In the genomic region with DNA sequence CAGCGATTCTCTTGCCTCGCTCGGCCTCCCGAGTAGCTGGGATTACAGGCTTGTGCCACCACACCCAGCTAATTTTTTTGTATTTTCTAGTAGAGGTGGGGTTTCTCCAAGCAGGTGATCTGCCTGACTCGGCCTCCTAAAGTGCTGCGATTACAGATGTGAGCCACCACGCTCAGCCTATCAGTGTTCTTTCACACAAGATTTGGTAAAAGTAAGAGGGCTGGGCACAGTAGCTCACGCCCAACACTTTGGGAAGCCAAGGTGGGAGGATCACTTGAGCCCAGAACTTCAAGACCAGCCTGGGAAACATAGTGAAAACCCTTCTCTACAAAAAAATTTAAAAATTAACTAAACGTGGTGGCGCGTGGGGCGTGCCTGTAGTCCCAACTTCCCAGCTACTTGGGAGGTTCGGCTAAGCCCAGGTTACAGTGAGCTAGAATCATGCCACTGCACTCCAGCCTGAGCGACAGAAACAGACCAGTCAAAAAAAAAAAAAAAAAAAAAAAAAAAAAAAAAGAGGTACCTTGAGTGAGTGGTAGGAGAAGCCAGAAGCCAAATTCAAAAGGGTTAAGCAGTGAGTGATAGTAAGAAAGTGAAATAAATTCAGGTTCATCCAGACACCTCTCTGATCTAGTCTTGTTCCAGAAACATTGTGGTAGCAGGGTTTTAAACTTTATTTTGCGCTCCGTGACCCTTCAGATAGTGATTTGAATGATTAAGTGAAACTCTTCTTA, we compare ENCODE assay signal across 1 cellular context.
TF ChIP-seq lines count a peak whose summit lies in the region.

No MANE protein-coding gene starts in this region.

TF ChIP-seq in WTC11, 78 proteins besides CTCF, POLR2A, EP300 and RAD21:
- TF ChIP-seq, protein P1, sequence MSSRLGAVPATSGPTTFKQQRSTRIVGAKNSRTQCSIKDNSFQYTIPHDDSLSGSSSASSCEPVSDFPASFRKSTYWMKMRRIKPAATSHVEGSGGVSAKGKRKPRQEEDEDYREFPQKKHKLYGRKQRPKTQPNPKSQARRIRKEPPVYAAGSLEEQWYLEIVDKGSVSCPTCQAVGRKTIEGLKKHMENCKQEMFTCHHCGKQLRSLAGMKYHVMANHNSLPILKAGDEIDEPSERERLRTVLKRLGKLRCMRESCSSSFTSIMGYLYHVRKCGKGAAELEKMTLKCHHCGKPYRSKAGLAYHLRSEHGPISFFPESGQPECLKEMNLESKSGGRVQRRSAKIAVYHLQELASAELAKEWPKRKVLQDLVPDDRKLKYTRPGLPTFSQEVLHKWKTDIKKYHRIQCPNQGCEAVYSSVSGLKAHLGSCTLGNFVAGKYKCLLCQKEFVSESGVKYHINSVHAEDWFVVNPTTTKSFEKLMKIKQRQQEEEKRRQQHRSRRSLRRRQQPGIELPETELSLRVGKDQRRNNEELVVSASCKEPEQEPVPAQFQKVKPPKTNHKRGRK (CRISPR knock-in tag; IDR thresholded peaks at IDR 0.05; ENCODE audit: borderline replicate concordance) = no peak
- TF ChIP-seq PRRX2 (CRISPR knock-in tag; IDR thresholded peaks at IDR 0.05) (no peak), CREM (CRISPR knock-in tag; IDR thresholded peaks at IDR 0.05) (no peak), RORB (CRISPR knock-in tag; IDR thresholded peaks at IDR 0.05) (no peak), GTF2I (CRISPR knock-in tag; conservative IDR thresholded peaks at IDR 0.05) (no peak), ZNF138 (CRISPR knock-in tag; conservative IDR thresholded peaks at IDR 0.05) (no peak), SMAD4 (CRISPR knock-in tag; IDR thresholded peaks at IDR 0.05) (no peak), ZNF232 (CRISPR knock-in tag; IDR thresholded peaks at IDR 0.05) (no peak), NFYB (CRISPR knock-in tag; conservative IDR thresholded peaks at IDR 0.05; ENCODE audit: low read depth) (no peak), NFE2L1 (CRISPR knock-in tag; IDR thresholded peaks at IDR 0.05) (no peak), JAZF1 (CRISPR knock-in tag; IDR thresholded peaks at IDR 0.05) (no peak), TCF7 (CRISPR knock-in tag; IDR thresholded peaks at IDR 0.05; ENCODE audit: low read depth) (no peak), IRF2 (CRISPR knock-in tag; IDR thresholded peaks at IDR 0.05; ENCODE audit: borderline replicate concordance, low read depth) (no peak), ZNF121 (CRISPR knock-in tag; IDR thresholded peaks at IDR 0.05) (no peak)
- TF ChIP-seq, protein P2, sequence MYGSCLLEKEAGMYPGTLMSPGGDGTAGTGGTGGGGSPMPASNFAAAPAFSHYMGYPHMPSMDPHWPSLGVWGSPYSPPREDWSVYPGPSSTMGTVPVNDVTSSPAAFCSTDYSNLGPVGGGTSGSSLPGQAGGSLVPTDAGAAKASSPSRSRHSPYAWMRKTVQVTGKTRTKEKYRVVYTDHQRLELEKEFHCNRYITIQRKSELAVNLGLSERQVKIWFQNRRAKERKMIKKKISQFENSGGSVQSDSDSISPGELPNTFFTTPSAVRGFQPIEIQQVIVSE (CRISPR knock-in tag; IDR thresholded peaks at IDR 0.05; ENCODE audit: borderline replicate concordance) = no peak
- TF ChIP-seq, protein P3, sequence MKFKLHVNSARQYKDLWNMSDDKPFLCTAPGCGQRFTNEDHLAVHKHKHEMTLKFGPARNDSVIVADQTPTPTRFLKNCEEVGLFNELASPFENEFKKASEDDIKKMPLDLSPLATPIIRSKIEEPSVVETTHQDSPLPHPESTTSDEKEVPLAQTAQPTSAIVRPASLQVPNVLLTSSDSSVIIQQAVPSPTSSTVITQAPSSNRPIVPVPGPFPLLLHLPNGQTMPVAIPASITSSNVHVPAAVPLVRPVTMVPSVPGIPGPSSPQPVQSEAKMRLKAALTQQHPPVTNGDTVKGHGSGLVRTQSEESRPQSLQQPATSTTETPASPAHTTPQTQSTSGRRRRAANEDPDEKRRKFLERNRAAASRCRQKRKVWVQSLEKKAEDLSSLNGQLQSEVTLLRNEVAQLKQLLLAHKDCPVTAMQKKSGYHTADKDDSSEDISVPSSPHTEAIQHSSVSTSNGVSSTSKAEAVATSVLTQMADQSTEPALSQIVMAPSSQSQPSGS (CRISPR knock-in tag; IDR thresholded peaks at IDR 0.05; ENCODE audit: borderline replicate concordance, low read depth) = no peak
- TF ChIP-seq, protein P4, sequence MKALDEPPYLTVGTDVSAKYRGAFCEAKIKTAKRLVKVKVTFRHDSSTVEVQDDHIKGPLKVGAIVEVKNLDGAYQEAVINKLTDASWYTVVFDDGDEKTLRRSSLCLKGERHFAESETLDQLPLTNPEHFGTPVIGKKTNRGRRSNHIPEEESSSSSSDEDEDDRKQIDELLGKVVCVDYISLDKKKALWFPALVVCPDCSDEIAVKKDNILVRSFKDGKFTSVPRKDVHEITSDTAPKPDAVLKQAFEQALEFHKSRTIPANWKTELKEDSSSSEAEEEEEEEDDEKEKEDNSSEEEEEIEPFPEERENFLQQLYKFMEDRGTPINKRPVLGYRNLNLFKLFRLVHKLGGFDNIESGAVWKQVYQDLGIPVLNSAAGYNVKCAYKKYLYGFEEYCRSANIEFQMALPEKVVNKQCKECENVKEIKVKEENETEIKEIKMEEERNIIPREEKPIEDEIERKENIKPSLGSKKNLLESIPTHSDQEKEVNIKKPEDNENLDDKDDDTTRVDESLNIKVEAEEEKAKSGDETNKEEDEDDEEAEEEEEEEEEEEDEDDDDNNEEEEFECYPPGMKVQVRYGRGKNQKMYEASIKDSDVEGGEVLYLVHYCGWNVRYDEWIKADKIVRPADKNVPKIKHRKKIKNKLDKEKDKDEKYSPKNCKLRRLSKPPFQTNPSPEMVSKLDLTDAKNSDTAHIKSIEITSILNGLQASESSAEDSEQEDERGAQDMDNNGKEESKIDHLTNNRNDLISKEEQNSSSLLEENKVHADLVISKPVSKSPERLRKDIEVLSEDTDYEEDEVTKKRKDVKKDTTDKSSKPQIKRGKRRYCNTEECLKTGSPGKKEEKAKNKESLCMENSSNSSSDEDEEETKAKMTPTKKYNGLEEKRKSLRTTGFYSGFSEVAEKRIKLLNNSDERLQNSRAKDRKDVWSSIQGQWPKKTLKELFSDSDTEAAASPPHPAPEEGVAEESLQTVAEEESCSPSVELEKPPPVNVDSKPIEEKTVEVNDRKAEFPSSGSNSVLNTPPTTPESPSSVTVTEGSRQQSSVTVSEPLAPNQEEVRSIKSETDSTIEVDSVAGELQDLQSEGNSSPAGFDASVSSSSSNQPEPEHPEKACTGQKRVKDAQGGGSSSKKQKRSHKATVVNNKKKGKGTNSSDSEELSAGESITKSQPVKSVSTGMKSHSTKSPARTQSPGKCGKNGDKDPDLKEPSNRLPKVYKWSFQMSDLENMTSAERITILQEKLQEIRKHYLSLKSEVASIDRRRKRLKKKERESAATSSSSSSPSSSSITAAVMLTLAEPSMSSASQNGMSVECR (CRISPR knock-in tag; IDR thresholded peaks at IDR 0.05; ENCODE audit: borderline replicate concordance) = no peak
- TF ChIP-seq, protein P5, sequence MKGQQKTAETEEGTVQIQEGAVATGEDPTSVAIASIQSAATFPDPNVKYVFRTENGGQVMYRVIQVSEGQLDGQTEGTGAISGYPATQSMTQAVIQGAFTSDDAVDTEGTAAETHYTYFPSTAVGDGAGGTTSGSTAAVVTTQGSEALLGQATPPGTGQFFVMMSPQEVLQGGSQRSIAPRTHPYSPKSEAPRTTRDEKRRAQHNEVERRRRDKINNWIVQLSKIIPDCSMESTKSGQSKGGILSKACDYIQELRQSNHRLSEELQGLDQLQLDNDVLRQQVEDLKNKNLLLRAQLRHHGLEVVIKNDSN (CRISPR knock-in tag; IDR thresholded peaks at IDR 0.05) = no peak
